2 cellular contexts compared by ENCODE assay signal in the genomic region with DNA sequence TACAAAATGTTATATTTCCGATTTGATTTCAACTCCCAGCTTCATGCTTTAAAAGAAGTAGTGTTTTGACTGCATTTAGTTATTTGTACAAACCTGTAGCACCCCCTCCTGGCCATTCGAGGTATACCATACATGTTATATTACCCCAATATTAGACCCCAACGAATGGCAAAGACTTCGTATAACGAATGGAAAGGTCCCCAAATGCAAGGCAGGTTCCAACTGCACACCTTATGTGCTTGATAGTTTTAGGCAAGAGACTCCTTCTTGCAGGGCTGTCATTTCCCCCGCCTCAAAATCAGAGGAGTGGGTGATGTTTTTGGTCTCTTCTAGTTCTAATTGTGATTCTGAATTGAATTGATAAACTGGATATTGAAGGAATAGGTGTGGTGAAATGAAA.
TF ChIP-seq lines count a peak whose summit lies in the region.

No MANE protein-coding gene starts in this region.

TF ChIP-seq in GM23338, 12 proteins besides CTCF, POLR2A, EP300 and RAD21 (continued from another document):
- no peak for TF ChIP-seq POLR2AphosphoS5 (IDR thresholded peaks at IDR 0.05; ENCODE audit: low read depth)
- TF ChIP-seq ZNF114 (CRISPR knock-in tag; IDR thresholded peaks at IDR 0.05), result no peak
- no peak for TF ChIP-seq NANOG (IDR thresholded peaks at IDR 0.05; ENCODE audit: borderline replicate concordance)
- TF ChIP-seq STAT1 (IDR thresholded peaks at IDR 0.05; ENCODE audit: unreplicated experiment), result no peak
- TF ChIP-seq EZH2 (IDR thresholded peaks at IDR 0.05; ENCODE audit: low read depth, unreplicated experiment), result no peak
- TF ChIP-seq, protein P1, sequence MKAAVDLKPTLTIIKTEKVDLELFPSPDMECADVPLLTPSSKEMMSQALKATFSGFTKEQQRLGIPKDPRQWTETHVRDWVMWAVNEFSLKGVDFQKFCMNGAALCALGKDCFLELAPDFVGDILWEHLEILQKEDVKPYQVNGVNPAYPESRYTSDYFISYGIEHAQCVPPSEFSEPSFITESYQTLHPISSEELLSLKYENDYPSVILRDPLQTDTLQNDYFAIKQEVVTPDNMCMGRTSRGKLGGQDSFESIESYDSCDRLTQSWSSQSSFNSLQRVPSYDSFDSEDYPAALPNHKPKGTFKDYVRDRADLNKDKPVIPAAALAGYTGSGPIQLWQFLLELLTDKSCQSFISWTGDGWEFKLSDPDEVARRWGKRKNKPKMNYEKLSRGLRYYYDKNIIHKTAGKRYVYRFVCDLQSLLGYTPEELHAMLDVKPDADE (IDR thresholded peaks at IDR 0.05), result no peak

TF ChIP-seq in liver, 16 proteins besides CTCF, POLR2A, EP300 and RAD21 (continued from another document):
- TF ChIP-seq, protein P2, sequence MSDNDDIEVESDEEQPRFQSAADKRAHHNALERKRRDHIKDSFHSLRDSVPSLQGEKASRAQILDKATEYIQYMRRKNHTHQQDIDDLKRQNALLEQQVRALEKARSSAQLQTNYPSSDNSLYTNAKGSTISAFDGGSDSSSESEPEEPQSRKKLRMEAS (IDR thresholded peaks at IDR 0.05), result no peak
- TF ChIP-seq, protein P3, sequence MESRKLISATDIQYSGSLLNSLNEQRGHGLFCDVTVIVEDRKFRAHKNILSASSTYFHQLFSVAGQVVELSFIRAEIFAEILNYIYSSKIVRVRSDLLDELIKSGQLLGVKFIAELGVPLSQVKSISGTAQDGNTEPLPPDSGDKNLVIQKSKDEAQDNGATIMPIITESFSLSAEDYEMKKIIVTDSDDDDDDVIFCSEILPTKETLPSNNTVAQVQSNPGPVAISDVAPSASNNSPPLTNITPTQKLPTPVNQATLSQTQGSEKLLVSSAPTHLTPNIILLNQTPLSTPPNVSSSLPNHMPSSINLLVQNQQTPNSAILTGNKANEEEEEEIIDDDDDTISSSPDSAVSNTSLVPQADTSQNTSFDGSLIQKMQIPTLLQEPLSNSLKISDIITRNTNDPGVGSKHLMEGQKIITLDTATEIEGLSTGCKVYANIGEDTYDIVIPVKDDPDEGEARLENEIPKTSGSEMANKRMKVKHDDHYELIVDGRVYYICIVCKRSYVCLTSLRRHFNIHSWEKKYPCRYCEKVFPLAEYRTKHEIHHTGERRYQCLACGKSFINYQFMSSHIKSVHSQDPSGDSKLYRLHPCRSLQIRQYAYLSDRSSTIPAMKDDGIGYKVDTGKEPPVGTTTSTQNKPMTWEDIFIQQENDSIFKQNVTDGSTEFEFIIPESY (IDR thresholded peaks at IDR 0.05), result no peak
- TF ChIP-seq SP1 (IDR thresholded peaks at IDR 0.05) (no peak), EGR1 (IDR thresholded peaks at IDR 0.05; ENCODE audit: low read depth in 2 of 2) (no peak), RXRA (IDR thresholded peaks at IDR 0.05) (no peak)
